8 cellular contexts compared by ENCODE assay signal in genomic region chr2:61179701-61180639, GRCh38. TPM values are rescaled to one million over a fixed set of nuclear protein-coding genes. Genes with fewer than 3 reads are reported as not detected.
A peak's percentile ranks its signal among the peaks of the same experiment; 100 is the strongest.
DNase-seq lines count a peak whose midpoint lies in the region; ATAC-seq and TF ChIP-seq lines count a peak whose summit lies in the region.

No MANE protein-coding gene starts in this region.

- H3K9ac ChIP-seq in parathyroid adenoma: no peak overlapping the region

- H3K4me1 ChIP-seq in parathyroid adenoma: peaks cover 35% of the 10 kb centered on the region

- H2AFZ ChIP-seq in parathyroid adenoma: no peak overlapping the region

- ATAC-seq in GM21529 (IDR thresholded peaks at IDR 0.05; ENCODE audit: unreplicated experiment): no peak

- H3K27ac ChIP-seq in parathyroid adenoma: no peak overlapping the region

- H3K79me2 ChIP-seq in parathyroid adenoma: peaks cover 17% of the 10 kb centered on the region

- peak overlapping the region; percentile 6 for H3K4me2 ChIP-seq in parathyroid adenoma (ENCODE audit: low read length)

- DNase-seq in ELF-1 (ENCODE audit: low read depth, low spot score) (peak; percentile 47), fibroblast of villous mesenchyme (ENCODE audit: low read depth) (peak; percentile 83), NCI-H748 (lab: John Stamatoyannopoulos, UW; ENCODE audit: unreplicated experiment) (no peak), NCI-H1048 (lab: John Stamatoyannopoulos, UW) (no peak), inferior parietal cortex (ENCODE audit: extremely low spot score) (no peak)

- H3K4me3 ChIP-seq in WI38 (ENCODE audit: low read depth, low read length) (peak overlapping the region; percentile 29), fibroblast of villous mesenchyme (ENCODE audit: low read depth, low read length) (peak overlapping the region; percentile 36), parathyroid adenoma (ENCODE audit: low read depth, low read length) (no peak overlapping the region)

- TF ChIP-seq CTCF in WI38 (IDR thresholded peaks at IDR 0.05; ENCODE audit: low read depth, low read length): no peak
- no peak for TF ChIP-seq CTCF in fibroblast of villous mesenchyme (IDR thresholded peaks at IDR 0.05; ENCODE audit: insufficient read depth, low read depth, low read length)
- no peak for TF ChIP-seq CTCF in parathyroid adenoma (IDR thresholded peaks at IDR 0.05)

- no peaks in the 10 kb centered on the region for H3K9me3 ChIP-seq in parathyroid adenoma (ENCODE audit: control insufficient read depth, low read length)

- no peaks in the 10 kb centered on the region for H3K36me3 ChIP-seq in parathyroid adenoma (ENCODE audit: control insufficient read depth, insufficient read depth, low read length)

- no peaks in the 10 kb centered on the region for H3K27me3 ChIP-seq in parathyroid adenoma (ENCODE audit: control insufficient read depth, insufficient read depth, low read length)

RNA-seq across cellular contexts. Expression of gene C2orf74, which starts 18.0 kb away (rescaled TPM):
- 4.2 and 13.0 TPM in 2 replicates for total RNA-seq in fibroblast of villous mesenchyme

Comparison
In these comparisons a context has a peak if more than half of its experiments do, and no peak if none do; other contexts are left out.
1. DNase-seq: peak in ELF-1 (single experiment) and fibroblast of villous mesenchyme (single experiment); none in NCI-H748 (single experiment), NCI-H1048 (single experiment) and inferior parietal cortex (single experiment).